ENCODE assay signal across 18 cellular contexts in the genomic region with DNA sequence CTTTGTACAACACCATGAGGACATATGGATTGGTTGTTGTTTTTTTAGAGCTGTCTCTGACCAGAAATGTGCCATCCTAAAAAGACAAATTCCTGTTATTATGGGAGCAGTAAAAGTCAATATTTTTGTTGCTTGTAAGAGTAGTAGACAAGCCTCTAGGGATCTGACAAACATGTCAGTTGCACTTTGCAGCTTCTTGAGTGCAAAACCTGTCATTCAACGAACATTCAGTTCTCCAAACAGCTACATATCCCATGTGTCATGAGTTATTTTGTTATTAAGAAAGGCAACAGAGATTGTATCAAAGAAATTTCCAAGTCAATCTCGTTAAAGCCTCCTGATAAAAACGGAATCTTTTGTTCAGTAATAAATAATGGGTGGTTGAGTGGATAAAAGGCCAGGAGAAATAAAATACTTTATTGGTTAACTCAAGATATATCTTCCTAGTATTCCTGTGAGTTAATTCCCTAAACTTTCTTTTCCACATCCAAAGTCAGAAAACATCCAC. TPM values are rescaled to one million over a fixed set of nuclear protein-coding genes. Genes with fewer than 3 reads are reported as not detected.
"Had no signal": no experiment of that assay in that cellular context is flagged by ENCODE, and none has a peak within 500 bp of the region (broad histone marks: within the 10 kb centered on the region; RNA-seq: fewer than 3 reads in every experiment).

No MANE protein-coding gene starts in this region.

- H3K9me3 ChIP-seq: ascending aorta, esophagus squamous epithelium, psoas muscle, right lobe of liver had no signal

- H3K4me1 ChIP-seq: ascending aorta, foreskin keratinocyte, psoas muscle, right lobe of liver had no signal

- ATAC-seq: foreskin keratinocyte; left colon; naive thymus-derived CD4-positive, alpha-beta T cell; psoas muscle; right lobe of liver had no signal

- H3K4me3 Mint-ChIP-seq: naive thymus-derived CD4-positive, alpha-beta T cell had no signal

- H3K27me3 Mint-ChIP-seq: naive thymus-derived CD4-positive, alpha-beta T cell had no signal

- DNase-seq: activated effector memory CD4-positive, alpha-beta T cell treated with anti-CD3 and anti-CD28 coated beads, Interleukin-2, amount 50 U/mL, for 16 hours; esophagus squamous epithelium; head of caudate nucleus; left colon; naive thymus-derived CD4-positive, alpha-beta T cell; nucleus accumbens; psoas muscle; right lobe of liver; stimulated activated CD4-positive, alpha-beta T cell treated with anti-CD3 and anti-CD28 coated beads, Interleukin-2, amount 100 ng/mL, for 24 hours; stimulated activated naive CD4-positive, alpha-beta T cell; T-helper 9 cell had no signal

- H3K27ac ChIP-seq: ascending aorta, foreskin keratinocyte, psoas muscle, right lobe of liver had no signal

- H3K27me3 ChIP-seq: ascending aorta, right lobe of liver had no signal

- H3K4me3 ChIP-seq: ascending aorta, esophagus squamous epithelium, lung, psoas muscle, right lobe of liver had no signal

RNA-seq across cellular contexts. Expression of a gene that starts 18.1 kb away (rescaled TPM):
- total RNA-seq: activated CD8-positive, alpha-beta memory T cell treated with anti-CD3 and anti-CD28 coated beads for 36 hours; ascending aorta; esophagus squamous epithelium; foreskin keratinocyte; left colon; lung; mononuclear cell; naive thymus-derived CD4-positive, alpha-beta T cell; psoas muscle; right lobe of liver; temporal lobe; urinary bladder had no signal
- polyA plus RNA-seq: foreskin keratinocyte, psoas muscle had no signal

RNA-seq across cellular contexts. Expression of a gene that starts 46.7 kb away (rescaled TPM):
- total RNA-seq: foreskin keratinocyte had no signal
- polyA plus RNA-seq: foreskin keratinocyte had no signal
